22 cellular contexts compared by ENCODE assay signal in the genomic region with DNA sequence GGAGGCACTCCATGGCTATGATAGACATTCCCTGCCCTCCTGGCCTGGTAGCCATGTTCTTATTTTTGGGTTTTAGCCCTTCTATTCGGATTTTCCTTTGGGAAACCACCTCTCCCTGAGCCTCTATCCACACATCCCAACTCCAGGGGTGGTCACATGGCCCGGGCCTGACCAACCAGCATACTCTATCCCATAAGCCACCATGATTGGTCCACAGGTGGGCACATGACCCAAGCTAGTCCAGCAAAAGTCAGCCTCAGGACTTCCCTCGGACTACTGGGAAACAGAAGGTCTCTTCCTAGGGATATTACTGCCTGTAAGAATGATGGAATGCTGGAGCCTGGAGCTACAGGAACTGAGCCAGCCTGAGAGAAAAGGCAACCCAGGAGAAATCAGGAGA. TPM values are rescaled to one million over a fixed set of nuclear protein-coding genes. Genes with fewer than 3 reads are reported as not detected.
A peak's percentile ranks its signal among the peaks of the same experiment; 100 is the strongest.
DNase-seq lines count a peak whose midpoint lies in the region; ATAC-seq and TF ChIP-seq lines count a peak whose summit lies in the region.
"Had no signal": no experiment of that assay in that cellular context is flagged by ENCODE, and none has a peak within 500 bp of the region (broad histone marks: within the 10 kb centered on the region; RNA-seq: fewer than 3 reads in every experiment).

No MANE protein-coding gene starts in this region.

- intact Hi-C loops in esophagus muscularis mucosa (cut with DNase I), result no loop called here
- intact Hi-C loops in transverse colon (cut with DNase I; ENCODE audit: low total_unique reads), result no loop called here
- intact Hi-C loops in left lung (cut with DNase I), result no loop called here

- no peak overlapping the region for H2AK5ac ChIP-seq in neuronal stem cell (ENCODE audit: low read depth, low read length)

- ATAC-seq in left lung, result no peak
- ATAC-seq: GM23338 had no signal

- H4K8ac ChIP-seq in neuronal stem cell (ENCODE audit: low read depth, low read length), result no peak overlapping the region

- H3K27me3 ChIP-seq in esophagus muscularis mucosa, result no peaks in the 10 kb centered on the region
- no peaks in the 10 kb centered on the region for H3K27me3 ChIP-seq in neuronal stem cell (ENCODE audit: control insufficient read depth in 3 of 3, insufficient read depth in 3 of 3, low read depth in 1 of 3, low read length in 3 of 3)
- H3K27me3 ChIP-seq in transverse colon, result no peaks in the 10 kb centered on the region
- no peaks in the 10 kb centered on the region for H3K27me3 ChIP-seq in left lung

- no peak overlapping the region for H3K23ac ChIP-seq in neuronal stem cell (ENCODE audit: low read depth, low read length, poor library complexity)

- TF ChIP-seq RAD21 in Ishikawa (IDR thresholded peaks at IDR 0.05; ENCODE audit: low read depth), result no peak

- no peak overlapping the region for H3K4me3 ChIP-seq in esophagus muscularis mucosa
- H3K4me3 ChIP-seq in neuronal stem cell (ENCODE audit: low read length in 2 of 2), result no peak overlapping the region
- no peak overlapping the region for H3K4me3 ChIP-seq in transverse colon
- no peak overlapping the region for H3K4me3 ChIP-seq in left lung
- H3K4me3 ChIP-seq: GM23338, SK-N-MC had no signal

- H3K18ac ChIP-seq in neuronal stem cell (ENCODE audit: low read length), result no peak overlapping the region

- peaks cover 8 to 68% (median 58%) of the 10 kb centered on the region in 4 donors for H3K4me1 ChIP-seq in esophagus muscularis mucosa
- H3K4me1 ChIP-seq in neuronal stem cell (ENCODE audit: control insufficient read depth in 2 of 2, insufficient read depth in 1 of 2, low read depth in 1 of 2, low read length in 2 of 2), result peaks cover 0 to 2% of the 10 kb centered on the region in 2 donors
- H3K4me1 ChIP-seq in transverse colon, result peaks cover 0 to 5% (median 2%) of the 10 kb centered on the region in 4 donors
- H3K4me1 ChIP-seq in left lung, result no peaks in the 10 kb centered on the region

- no peak overlapping the region for H3K9ac ChIP-seq in neuronal stem cell (ENCODE audit: low read depth, low read length, poor library complexity)
- H3K9ac ChIP-seq: KMS-11 had no signal

- no peak overlapping the region for H3K4me2 ChIP-seq in neuronal stem cell (ENCODE audit: insufficient read depth, low read length, poor library complexity, severe bottlenecking)
- H3K4me2 ChIP-seq: GM23338, KMS-11 had no signal

- no peaks in the 10 kb centered on the region for H3K9me3 ChIP-seq in esophagus muscularis mucosa
- H3K9me3 ChIP-seq in neuronal stem cell (replicated peaks in 1 of 2; ENCODE audit: control insufficient read depth in 2 of 2, insufficient read depth in 1 of 2, low read depth in 1 of 2, low read length in 2 of 2), result no peaks in the 10 kb centered on the region
- H3K9me3 ChIP-seq in transverse colon, result no peaks in the 10 kb centered on the region
- H3K9me3 ChIP-seq in left lung, result no peaks in the 10 kb centered on the region

- 67% methylated on average over 3 of the region's 3 CpGs for WGBS in esophagus muscularis mucosa
- no CpG with 5 or more reads among the region's 3 CpGs for WGBS in neuronal stem cell (ENCODE audit: extremely low coverage in 2 of 2, insufficient read length in 2 of 2, insufficient replicate concordance in 1 of 2), 2 donors
- 58 to 60% methylated on average over 1 to 3 of the region's 3 CpGs for WGBS in transverse colon (ENCODE audit: low coverage in 1 of 2), 2 donors

- H2BK12ac ChIP-seq in neuronal stem cell (ENCODE audit: low read length), result no peak overlapping the region

- H3K27ac ChIP-seq in esophagus muscularis mucosa (replicated peaks in 1 of 4) (peak overlapping the region; percentile 55 to 69 (median 67)), neuronal stem cell (replicated peaks; ENCODE audit: low read length) (no peak overlapping the region), transverse colon (peak overlapping the region in 3 of 4 donors; percentile 54 to 69 (median 55)), left lung (no peak overlapping the region)
- H3K27ac ChIP-seq: KMS-11, SK-N-MC had no signal

- TF ChIP-seq CTCF in esophagus muscularis mucosa (IDR thresholded peaks at IDR 0.05) (no peak), transverse colon (IDR thresholded peaks at IDR 0.05) (no peak), left lung (IDR thresholded peaks at IDR 0.05) (no peak)

- TF ChIP-seq POLR2A in esophagus muscularis mucosa (IDR thresholded peaks at IDR 0.05; ENCODE audit: low read depth) (no peak), transverse colon (IDR thresholded peaks at IDR 0.05) (no peak)

- H3K4ac ChIP-seq in neuronal stem cell (ENCODE audit: low read length), result no peak overlapping the region

- no peak overlapping the region for H2BK120ac ChIP-seq in neuronal stem cell (ENCODE audit: low read depth, low read length)

- no peak for DNase-seq in esophagus muscularis mucosa (ENCODE audit: extremely low spot score)
- DNase-seq in neuronal stem cell (ENCODE audit: low spot score), result no peak
- no peak for DNase-seq in transverse colon
- DNase-seq in foreskin melanocyte, result no peak
- DNase-seq in left lung, result no peak
- DNase-seq in AG08395 (ENCODE audit: low spot score), result no peak
- DNase-seq: AML-193, DND-41, NCI-H1417, NCI-H187, NCI-H2107, NCI-H510A, NCI-H774, OCI-M1, SHP77 had no signal

- no peak overlapping the region for H2BK5ac ChIP-seq in neuronal stem cell (ENCODE audit: low read length)

- H3K79me1 ChIP-seq in neuronal stem cell (ENCODE audit: low read depth, low read length), result no peaks in the 10 kb centered on the region

- TF ChIP-seq EP300 in Ishikawa (IDR thresholded peaks at IDR 0.05; ENCODE audit: borderline replicate concordance) (no peak), esophagus muscularis mucosa (IDR thresholded peaks at IDR 0.05) (no peak), transverse colon (IDR thresholded peaks at IDR 0.05; ENCODE audit: low read depth) (no peak)

- in situ Hi-C loops in transverse colon (cut with MboI; ENCODE audit: low pct_ligation_motif_present in 1 of 4, low pct_unique_long_range_greater_than_20kb in 1 of 4, low sequenced_read_pairs in 3 of 4), result no loop called here

- H2AFZ ChIP-seq in neuronal stem cell (ENCODE audit: low read length), result peak overlapping the region; percentile 63
- H2AFZ ChIP-seq: GM23338 had no signal

- H3K36me3 ChIP-seq in esophagus muscularis mucosa (peaks cover 0 to 50% (median 18%) of the 10 kb centered on the region in 4 donors), neuronal stem cell (replicated peaks in 1 of 2; ENCODE audit: control insufficient read depth in 2 of 2, insufficient read depth in 2 of 2, low read length in 2 of 2) (no peaks in the 10 kb centered on the region), transverse colon (no peaks in the 10 kb centered on the region), left lung (no peaks in the 10 kb centered on the region)

- no peak overlapping the region for H2BK15ac ChIP-seq in neuronal stem cell (ENCODE audit: low read length)

- H4K91ac ChIP-seq in neuronal stem cell (ENCODE audit: low read depth, low read length, poor library complexity), result no peak overlapping the region

- H3K14ac ChIP-seq in neuronal stem cell (ENCODE audit: low read length), result no peak overlapping the region

TF ChIP-seq in Ishikawa, 13 proteins besides CTCF, POLR2A, EP300 and RAD21:
- TF ChIP-seq, protein P1, sequence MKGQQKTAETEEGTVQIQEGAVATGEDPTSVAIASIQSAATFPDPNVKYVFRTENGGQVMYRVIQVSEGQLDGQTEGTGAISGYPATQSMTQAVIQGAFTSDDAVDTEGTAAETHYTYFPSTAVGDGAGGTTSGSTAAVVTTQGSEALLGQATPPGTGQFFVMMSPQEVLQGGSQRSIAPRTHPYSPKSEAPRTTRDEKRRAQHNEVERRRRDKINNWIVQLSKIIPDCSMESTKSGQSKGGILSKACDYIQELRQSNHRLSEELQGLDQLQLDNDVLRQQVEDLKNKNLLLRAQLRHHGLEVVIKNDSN (IDR thresholded peaks at IDR 0.05), result peak; percentile 87
- TF ChIP-seq YY1 (IDR thresholded peaks at IDR 0.05; ENCODE audit: low read depth), result no peak

RNA-seq across cellular contexts. Expression of a gene that starts 12.5 kb away (rescaled TPM):
- total RNA-seq in esophagus muscularis mucosa (10 to 100 TPM; 18.7 to 30.9 (median 21.8) TPM), transverse colon (1 to 10 TPM; 3.0 to 8.2 (median 4.8) TPM), left lung (under 1 TPM; 0.15 to 0.47 TPM)
- 4.4 TPM for polyA plus RNA-seq in neuronal stem cell (2013, experiment 1 of 2)
- 4.2 TPM for polyA plus RNA-seq in neuronal stem cell (2013, experiment 2 of 2)
- total RNA-seq: G401, M059J had no signal
- polyA plus RNA-seq: CD14-positive monocyte had no signal

Comparison
In these comparisons a context has a peak if more than half of its experiments do, and no peak if none do; other contexts are left out.
1. H3K27ac ChIP-seq: peak in esophagus muscularis mucosa (4 of 4) and transverse colon (3 of 4); none in neuronal stem cell (single experiment) and left lung (0 of 2).